ENCODE assay signal across 18 cellular contexts in genomic region chr7:2507917-2508306, GRCh38. TPM values are rescaled to one million over a fixed set of nuclear protein-coding genes. Genes with fewer than 3 reads are reported as not detected.
DNase-seq lines count a peak whose midpoint lies in the region; FAIRE-seq and TF ChIP-seq lines count a peak whose summit lies in the region.
"Had no signal": no experiment of that assay in that cellular context is flagged by ENCODE, and none has a peak within 500 bp of the region (broad histone marks: within the 10 kb centered on the region; RNA-seq: fewer than 3 reads in every experiment).

No MANE protein-coding gene starts in this region.

- H3K4me3 ChIP-seq in Peyer's patch: no peak overlapping the region
- no peak overlapping the region for H3K4me3 ChIP-seq in H1 (ENCODE audit: extremely low read depth in 1 of 4, insufficient read depth in 2 of 4, low read depth in 3 of 4, low read length in 4 of 4)
- no peak overlapping the region for H3K4me3 ChIP-seq in smooth muscle cell
- no peak overlapping the region for H3K4me3 ChIP-seq in WERI-Rb-1 (ENCODE audit: low read depth, low read length)
- H3K4me3 ChIP-seq: gastroesophageal sphincter had no signal

- TF ChIP-seq POLR2A in Peyer's patch (IDR thresholded peaks at IDR 0.05) (no peak), H1 (IDR thresholded peaks at IDR 0.05; ENCODE audit: control extremely low read depth in 1 of 2, low read depth in 2 of 2, low read length in 2 of 2) (no peak)

- H3K18ac ChIP-seq in H1 (ENCODE audit: extremely low read depth, low read length): no peak overlapping the region

- H3K23me2 ChIP-seq in H1 (ENCODE audit: low read depth, low read length): no peaks in the 10 kb centered on the region

- H3K9ac ChIP-seq in H1 (replicated peaks in 1 of 4; ENCODE audit: extremely low read depth in 1 of 4, low read depth in 3 of 4, low read length in 3 of 4) (no peak overlapping the region), smooth muscle cell (ENCODE audit: low read depth) (no peak overlapping the region)

- peak overlapping the region; percentile 61 to 97 (median 84) for H3K27ac ChIP-seq in Peyer's patch
- H3K27ac ChIP-seq in H1 (ENCODE audit: low read depth, low read length): no peak overlapping the region
- peak overlapping the region; percentile 78 for H3K27ac ChIP-seq in smooth muscle cell (ENCODE audit: low read depth)
- H3K27ac ChIP-seq in WERI-Rb-1: no peak overlapping the region
- H3K27ac ChIP-seq: 22Rv1 had no signal

- DNase-seq in T-helper 1 cell (no peak), Peyer's patch (no peak), H1 (ENCODE audit: low read depth in 1 of 2, low spot score in 2 of 2) (no peak), smooth muscle cell (lab: John Stamatoyannopoulos, UW; ENCODE audit: unreplicated experiment) (no peak), WERI-Rb-1 (no peak), DMS53 (lab: John Stamatoyannopoulos, UW) (no peak), hypothalamus (lab: John Stamatoyannopoulos, UW) (no peak)
- DNase-seq: caudate nucleus, NCI-H1092 had no signal

- no peaks in the 10 kb centered on the region for H3K79me1 ChIP-seq in H1 (ENCODE audit: low read depth, low read length)

- H3K23ac ChIP-seq in H1 (ENCODE audit: insufficient read length): no peak overlapping the region

- no peaks in the 10 kb centered on the region for H4K20me1 ChIP-seq in H1 (replicated peaks in 1 of 2; ENCODE audit: control insufficient read depth in 1 of 2, insufficient read depth in 2 of 2, low read length in 2 of 2)
- no peaks in the 10 kb centered on the region for H4K20me1 ChIP-seq in smooth muscle cell (ENCODE audit: low read depth)

- H3K9me3 ChIP-seq in Peyer's patch (no peaks in the 10 kb centered on the region), H1 (ENCODE audit: insufficient read depth in 2 of 2, low read depth in 1 of 2, low read length in 1 of 2) (no peaks in the 10 kb centered on the region), smooth muscle cell (replicated peaks; ENCODE audit: low read depth) (no peaks in the 10 kb centered on the region), WERI-Rb-1 (ENCODE audit: severe bottlenecking) (no peaks in the 10 kb centered on the region)
- H3K9me3 ChIP-seq: gastroesophageal sphincter had no signal

- H3K4me2 ChIP-seq in H1 (ENCODE audit: insufficient read depth in 1 of 2, low read depth in 2 of 2, low read length in 2 of 2) (no peak overlapping the region), smooth muscle cell (no peak overlapping the region)

- no peak overlapping the region for H3K4ac ChIP-seq in H1 (replicated peaks; ENCODE audit: insufficient read length, low read depth, low read length)

- TF ChIP-seq EP300 in H1 (IDR thresholded peaks at IDR 0.05; ENCODE audit: borderline replicate concordance in 1 of 2, low read depth in 2 of 2, low read length in 2 of 2): no peak

- H3K56ac ChIP-seq in H1 (replicated peaks; ENCODE audit: insufficient read length, low read depth, low read length): no peak overlapping the region

- H4K8ac ChIP-seq in H1 (ENCODE audit: extremely low read depth, insufficient read depth, low read length): no peak overlapping the region

- no peak overlapping the region for H4K5ac ChIP-seq in H1 (ENCODE audit: insufficient read length, low read depth, low read length)

- no peak overlapping the region for H2AK5ac ChIP-seq in H1 (ENCODE audit: low read depth, low read length)

- H3K9me3 Mint-ChIP-seq in T-helper 1 cell treated with Interleukin-12 subunit alpha and Interleukin-12 subunit beta and Interleukin-4 antibody, amounts not matched to agents 30 μg/mL and 1 μg/mL, for 36 hours: no peaks in the 10 kb centered on the region
- H3K9me3 Mint-ChIP-seq: activated naive CD4-positive, alpha-beta T cell treated with anti-CD3 and anti-CD28 coated beads for 36 hours had no signal

- WGBS in H1 (ENCODE audit: extremely low coverage in 1 of 2, insufficient coverage in 1 of 2, insufficient read length in 1 of 2, insufficient replicate concordance in 2 of 2, low coverage in 1 of 2, low lambda C conversion rate in 2 of 2, missing lambda C conversion rate in 1 of 2), 2 experiments: 93% methylated on average over 6 of the region's 6 CpGs; no CpG with 5 or more reads in 1 of the 2 experiments
- 94% methylated on average over 6 of the region's 6 CpGs for WGBS in smooth muscle cell (ENCODE audit: low lambda C conversion rate)

- peak overlapping the region; percentile 79 for H3K27ac Mint-ChIP-seq in T-helper 1 cell treated with Interleukin-12 subunit alpha and Interleukin-12 subunit beta and Interleukin-4 antibody, amounts not matched to agents 30 μg/mL and 1 μg/mL, for 36 hours

- TF ChIP-seq CTCF in Peyer's patch (IDR thresholded peaks at IDR 0.05) (no peak), H1 (IDR thresholded peaks at IDR 0.05; ENCODE audit: control extremely low read depth in 1 of 3, insufficient read depth in 1 of 3, low read depth in 1 of 3, low read length in 3 of 3) (no peak), smooth muscle cell (IDR thresholded peaks at IDR 0.05; ENCODE audit: borderline replicate concordance, insufficient read depth, poor library complexity, severe bottlenecking) (no peak), WERI-Rb-1 (IDR thresholded peaks at IDR 0.05; ENCODE audit: low read depth, low read length) (no peak)

- H2BK5ac ChIP-seq in H1 (ENCODE audit: low read depth, low read length): 0 out of 2 replicates have a peak overlapping the region, but pooled peaks have one; percentile 2

- H3K36me3 ChIP-seq in Peyer's patch (no peaks in the 10 kb centered on the region), H1 (ENCODE audit: control insufficient read depth in 2 of 4, insufficient read depth in 4 of 4, low read length in 3 of 4) (no peaks in the 10 kb centered on the region), smooth muscle cell (ENCODE audit: low read depth) (no peaks in the 10 kb centered on the region), WERI-Rb-1 (no peaks in the 10 kb centered on the region)
- H3K36me3 ChIP-seq: gastroesophageal sphincter had no signal

- no peak for FAIRE-seq in H1 (lab: Jason Lieb, UNC)
- FAIRE-seq: GM18507, islet of Langerhans had no signal

- H2AFZ ChIP-seq in H1 (ENCODE audit: low read length) (no peak overlapping the region), smooth muscle cell (ENCODE audit: low read depth) (no peak overlapping the region)

- H3K4me1 ChIP-seq in Peyer's patch: peaks cover 0 to 47% (median 46%) of the 10 kb centered on the region in 4 donors
- peaks cover 0 to 11% (median 3%) of the 10 kb centered on the region in 4 experiments; a peak in 3 of 7 replicates for H3K4me1 ChIP-seq in H1 (replicated peaks in 1 of 4; ENCODE audit: control insufficient read depth in 3 of 4, insufficient read depth in 4 of 4, low read length in 3 of 4)
- peaks cover 32% of the 10 kb centered on the region for H3K4me1 ChIP-seq in smooth muscle cell (ENCODE audit: low read depth)

- no peak overlapping the region for H3K4me3 Mint-ChIP-seq in T-helper 1 cell treated with Interleukin-12 subunit alpha and Interleukin-12 subunit beta and Interleukin-4 antibody, amounts not matched to agents 30 μg/mL and 1 μg/mL, for 36 hours

- POLR2A ChIA-PET in H1 (lab: Charles Lee; ENCODE audit: partially characterized antibody): interaction anchor here (0.5 to 4.6 kb wide), 5 partner anchors 8 to 119 kb away, joined by 3 to 19 read pairs (median 4); no protein-coding TSS in a partner anchor

- no peak overlapping the region for H2BK20ac ChIP-seq in H1 (ENCODE audit: low read length)

- H3K27me3 Mint-ChIP-seq in T-helper 1 cell treated with Interleukin-12 subunit alpha and Interleukin-12 subunit beta and Interleukin-4 antibody, amounts not matched to agents 30 μg/mL and 1 μg/mL, for 36 hours (ENCODE audit: low read depth): no peaks in the 10 kb centered on the region

- no peak overlapping the region for H3K14ac ChIP-seq in H1 (ENCODE audit: insufficient read length)

- no peak overlapping the region for H2BK120ac ChIP-seq in H1 (replicated peaks; ENCODE audit: low read depth, low read length)

- no peak overlapping the region for H2BK12ac ChIP-seq in H1 (ENCODE audit: low read depth, low read length)

- H3K27me3 ChIP-seq in Peyer's patch (no peaks in the 10 kb centered on the region), H1 (replicated peaks in 1 of 4; ENCODE audit: control insufficient read depth in 3 of 4, extremely low read depth in 1 of 4, insufficient read depth in 3 of 4, low read length in 3 of 4) (no peaks in the 10 kb centered on the region), smooth muscle cell (ENCODE audit: low read depth) (no peaks in the 10 kb centered on the region), WERI-Rb-1 (ENCODE audit: insufficient read depth, low read depth, severe bottlenecking) (no peaks in the 10 kb centered on the region)

- H3K4me1 Mint-ChIP-seq in T-helper 1 cell treated with Interleukin-12 subunit alpha and Interleukin-12 subunit beta and Interleukin-4 antibody, amounts not matched to agents 30 μg/mL and 1 μg/mL, for 36 hours (ENCODE audit: low read depth): peaks cover 29% of the 10 kb centered on the region

- CTCF ChIA-PET in H1 (lab: Charles Lee; ENCODE audit: partially characterized antibody): interaction anchor here (0.9 to 1.6 kb wide), 4 partner anchors 9 to 29 kb away, joined by 3 read pairs; no protein-coding TSS in a partner anchor

- no peaks in the 10 kb centered on the region for H3K36me3 Mint-ChIP-seq in T-helper 1 cell treated with Interleukin-12 subunit alpha and Interleukin-12 subunit beta and Interleukin-4 antibody, amounts not matched to agents 30 μg/mL and 1 μg/mL, for 36 hours (ENCODE audit: low read depth)

- no peak overlapping the region for H4K91ac ChIP-seq in H1 (replicated peaks; ENCODE audit: insufficient read length, low read length)

- no peak overlapping the region for H2BK15ac ChIP-seq in H1 (ENCODE audit: low read length)

- no peak for TF ChIP-seq RAD21 in H1 (IDR thresholded peaks at IDR 0.05 in 1 of 2, conservative IDR thresholded peaks at IDR 0.05 in 1 of 2; ENCODE audit: low read depth in 2 of 2, low read length in 2 of 2)

- H3F3A ChIP-seq in smooth muscle cell (ENCODE audit: low read depth): peaks cover 14% of the 10 kb centered on the region

- H3K79me2 ChIP-seq in H1 (ENCODE audit: control insufficient read depth in 1 of 2, insufficient read depth in 2 of 2, low read length in 2 of 2): no peaks in the 10 kb centered on the region
- no peaks in the 10 kb centered on the region for H3K79me2 ChIP-seq in smooth muscle cell (ENCODE audit: low read depth)

RNA-seq across cellular contexts. Expression of gene LFNG, which starts 11.7 kb away (rescaled TPM):
- total RNA-seq in Peyer's patch: 100 to 1,000 TPM in 1 of 4 donors, 10 to 100 TPM in 3; 22.3 to 104 (median 41.7) TPM
- total RNA-seq in H1 (2021; fragmentation: NEBNext Ultra II Directional; extraction: Animal tissue kit (Norgen Biotek cat#: 25700)): 28.9 and 31.6 TPM in 2 replicates
- 35.6 and 53.0 TPM in 2 replicates for polyA plus RNA-seq in H1 (2011; rRNA removed)
- polyA plus RNA-seq in H1 (2011; cell fraction: cytosol; rRNA removed): 34.6 TPM
- 59.9 TPM for polyA plus RNA-seq in H1 (2011; cell fraction: nucleus; rRNA removed)
- polyA plus RNA-seq in H1 (2012, experiment 1 of 2): 25.2 to 37.3 TPM (median 35.0 TPM) in 4 replicates
- 31.6 TPM for polyA plus RNA-seq in H1 (2012, experiment 2 of 2)
- 26.6 TPM for polyA plus RNA-seq in H1 (2013, experiment 1 of 2)
- polyA plus RNA-seq in H1 (2013, experiment 2 of 2): 29.4 TPM
- 15.4 and 17.4 TPM in 2 replicates for polyA minus RNA-seq in H1 (2011; rRNA and poly(A)+ RNA removed)
- 36.6 TPM for polyA minus RNA-seq in H1 (2011; cell fraction: cytosol; rRNA and poly(A)+ RNA removed)
- polyA minus RNA-seq in H1 (2011; cell fraction: nucleus; rRNA and poly(A)+ RNA removed): 37.5 TPM
- 9.8 and 19.5 TPM in 2 replicates for total RNA-seq in smooth muscle cell
- polyA plus RNA-seq in smooth muscle cell: 6.0 and 7.9 TPM in 2 replicates

RNA-seq across cellular contexts. Expression of gene GRIFIN, which starts 31.7 kb away (rescaled TPM):
- total RNA-seq in Peyer's patch (not detected), smooth muscle cell (not detected in 2 replicates)
- not detected in 2 replicates for total RNA-seq in H1 (2021; fragmentation: NEBNext Ultra II Directional; extraction: Animal tissue kit (Norgen Biotek cat#: 25700))
- polyA plus RNA-seq in H1 (2011; rRNA removed) (not detected in 2 replicates), smooth muscle cell (not detected in 2 replicates)
- polyA plus RNA-seq in H1 (2011; cell fraction: cytosol; rRNA removed): not detected
- polyA plus RNA-seq in H1 (2011; cell fraction: nucleus; rRNA removed): not detected
- polyA plus RNA-seq in H1 (2012, experiment 1 of 2): not detected in 4 replicates
- polyA plus RNA-seq in H1 (2012, experiment 2 of 2): not detected
- polyA plus RNA-seq in H1 (2013, experiment 1 of 2): not detected
- polyA plus RNA-seq in H1 (2013, experiment 2 of 2): not detected
- polyA minus RNA-seq in H1 (2011; rRNA and poly(A)+ RNA removed): not detected in 2 replicates
- not detected for polyA minus RNA-seq in H1 (2011; cell fraction: cytosol; rRNA and poly(A)+ RNA removed)
- polyA minus RNA-seq in H1 (2011; cell fraction: nucleus; rRNA and poly(A)+ RNA removed): not detected
- total RNA-seq: activated CD8-positive, alpha-beta memory T cell treated with anti-CD3 and anti-CD28 coated beads for 36 hours; activated naive CD4-positive, alpha-beta T cell treated with anti-CD3 and anti-CD28 coated beads for 36 hours; gastroesophageal sphincter; SK-MEL-5; ureter had no signal

RNA-seq across cellular contexts. Expression of gene BRAT1, which starts 47.4 kb away (rescaled TPM):
- total RNA-seq in Peyer's patch (10 to 100 TPM; 43.3 to 73.3 (median 54.1) TPM), smooth muscle cell (11.2 and 16.8 TPM in 2 replicates)
- total RNA-seq in H1 (2021; fragmentation: NEBNext Ultra II Directional; extraction: Animal tissue kit (Norgen Biotek cat#: 25700)): 42.3 and 45.2 TPM in 2 replicates
- polyA plus RNA-seq in H1 (2011; rRNA removed) (36.8 and 60.5 TPM in 2 replicates), smooth muscle cell (32.4 and 43.6 TPM in 2 replicates)
- 40.8 TPM for polyA plus RNA-seq in H1 (2011; cell fraction: cytosol; rRNA removed)
- polyA plus RNA-seq in H1 (2011; cell fraction: nucleus; rRNA removed): 163 TPM
- polyA plus RNA-seq in H1 (2012, experiment 1 of 2): 30.5 to 38.9 TPM (median 37.6 TPM) in 4 replicates
- 34.5 TPM for polyA plus RNA-seq in H1 (2012, experiment 2 of 2)
- 25.6 TPM for polyA plus RNA-seq in H1 (2013, experiment 1 of 2)
- polyA plus RNA-seq in H1 (2013, experiment 2 of 2): 21.6 TPM
- polyA minus RNA-seq in H1 (2011; rRNA and poly(A)+ RNA removed): 10.4 and 12.6 TPM in 2 replicates
- polyA minus RNA-seq in H1 (2011; cell fraction: cytosol; rRNA and poly(A)+ RNA removed): 21.5 TPM
- polyA minus RNA-seq in H1 (2011; cell fraction: nucleus; rRNA and poly(A)+ RNA removed): 25.1 TPM

RNA-seq across cellular contexts. Expression of gene IQCE, which starts 50.9 kb away (rescaled TPM):
- total RNA-seq in Peyer's patch (100 to 1,000 TPM in 1 of 4 donors, 10 to 100 TPM in 3; 30.0 to 159 (median 72.2) TPM), smooth muscle cell (12.7 and 15.0 TPM in 2 replicates)
- total RNA-seq in H1 (2021; fragmentation: NEBNext Ultra II Directional; extraction: Animal tissue kit (Norgen Biotek cat#: 25700)): 4.9 and 5.7 TPM in 2 replicates
- polyA plus RNA-seq in H1 (2011; rRNA removed) (2.2 and 3.1 TPM in 2 replicates), smooth muscle cell (5.8 and 16.3 TPM in 2 replicates)
- 3.1 TPM for polyA plus RNA-seq in H1 (2011; cell fraction: cytosol; rRNA removed)
- polyA plus RNA-seq in H1 (2011; cell fraction: nucleus; rRNA removed): 7.4 TPM
- 3.0 to 4.0 TPM (median 3.7 TPM) in 4 replicates for polyA plus RNA-seq in H1 (2012, experiment 1 of 2)
- polyA plus RNA-seq in H1 (2012, experiment 2 of 2): 2.0 TPM
- polyA plus RNA-seq in H1 (2013, experiment 1 of 2): 2.6 TPM
- 2.5 TPM for polyA plus RNA-seq in H1 (2013, experiment 2 of 2)
- polyA minus RNA-seq in H1 (2011; rRNA and poly(A)+ RNA removed): 2.8 and 3.1 TPM in 2 replicates
- polyA minus RNA-seq in H1 (2011; cell fraction: cytosol; rRNA and poly(A)+ RNA removed): 2.8 TPM
- 6.4 TPM for polyA minus RNA-seq in H1 (2011; cell fraction: nucleus; rRNA and poly(A)+ RNA removed)

Comparison
In these comparisons a context has a peak if more than half of its experiments do, and no peak if none do; other contexts are left out.
1. H3K27ac ChIP-seq: peak in Peyer's patch (4 of 4) and smooth muscle cell (single experiment); none in H1 (single experiment) and WERI-Rb-1 (single experiment).